ENCODE assay signal across 11 cellular contexts in genomic region chr6:29165571-29165970, GRCh38. TPM values are rescaled to one million over a fixed set of nuclear protein-coding genes. Genes with fewer than 3 reads are reported as not detected.
"Had no signal": no experiment of that assay in that cellular context is flagged by ENCODE, and none has a peak within 500 bp of the region (broad histone marks: within the 10 kb centered on the region; RNA-seq: fewer than 3 reads in every experiment).

No MANE protein-coding gene starts in this region.

RNA-seq across cellular contexts. Expression of gene OR2J2, which starts 5.1 kb away (rescaled TPM):
- total RNA-seq: OCI-LY7, PC-3, PC-9, Peyer's patch, Right ventricle myocardium inferior, Right ventricle myocardium superior, RPMI7951, SJCRH30, SJSA1, SK-MEL-5 had no signal
- polyA plus RNA-seq: SK-N-SH had no signal

RNA-seq across cellular contexts. Expression of gene OR2J3, which starts 57.7 kb away (rescaled TPM):
- total RNA-seq: OCI-LY7, PC-3, PC-9, Peyer's patch, Right ventricle myocardium inferior, Right ventricle myocardium superior, RPMI7951, SJCRH30, SJSA1, SK-MEL-5 had no signal
- polyA plus RNA-seq: SK-N-SH had no signal
